In genomic region chr16:78091419-78091818, GRCh38 we compare ENCODE assay signal across 30 cellular contexts.
"Had no signal": no experiment of that assay in that cellular context is flagged by ENCODE, and none has a peak within 500 bp of the region (broad histone marks: within the 10 kb centered on the region; RNA-seq: fewer than 3 reads in every experiment).

No MANE protein-coding gene starts in this region.

- ATAC-seq: naive thymus-derived CD8-positive, alpha-beta T cell; natural killer cell treated with Interleukin-12 subunit alpha and Interleukin-12 subunit beta and Interleukin-15 and Interleukin-18, amount 100 ng/mL, for 72 hours; pancreas; psoas muscle; right cardiac atrium; sciatic nerve; stimulated activated memory B cell treated with anti-CD40 and anti-IgM and Interleukin-4, amounts not matched to agents 10 μg/mL and 1 μg/mL and 100 μg/mL, for 72 hours; stimulated activated naive CD8-positive, alpha-beta T cell treated with anti-CD3 and anti-CD28 coated beads, Interleukin-15, amount 100 ng/mL, for 72 hours; stimulated activated naive CD8-positive, alpha-beta T cell treated with anti-CD3 and anti-CD28 coated beads, Interleukin-15, Interleukin-2, amounts not matched to agents 100 U/mL and 50 U/mL, for 24 hours; upper lobe of right lung had no signal

- H3K36me3 Mint-ChIP-seq: naive thymus-derived CD8-positive, alpha-beta T cell; natural killer cell treated with Interleukin-12 subunit alpha and Interleukin-12 subunit beta and Interleukin-15 and Interleukin-18, amount 100 ng/mL, for 72 hours; stimulated activated memory B cell treated with anti-CD40 and anti-IgM and Interleukin-4, amounts not matched to agents 10 μg/mL and 1 μg/mL and 100 μg/mL, for 72 hours; type B pancreatic cell had no signal

- H3K4me1 Mint-ChIP-seq: neural crest cell; stimulated activated memory B cell treated with anti-CD40 and anti-IgM and Interleukin-4, amounts not matched to agents 10 μg/mL and 1 μg/mL and 100 μg/mL, for 72 hours; stimulated activated naive CD8-positive, alpha-beta T cell treated with anti-CD3 and anti-CD28 coated beads, Interleukin-15, amount 100 ng/mL, for 72 hours had no signal

- H3K4me1 ChIP-seq: pancreas, psoas muscle, spleen, suprapubic skin, testis, tibial artery, transverse colon, upper lobe of right lung, uterus had no signal

- H3K36me3 ChIP-seq: neutrophil, pancreas, spleen, suprapubic skin, tibial artery, transverse colon, upper lobe of right lung, uterus had no signal

- FAIRE-seq: pancreas had no signal

- H3K9me3 ChIP-seq: neutrophil, pancreas, psoas muscle, suprapubic skin, testis, tibial artery, transverse colon, upper lobe of right lung, uterus had no signal

- H3K4me3 Mint-ChIP-seq: naive thymus-derived CD8-positive, alpha-beta T cell; natural killer cell treated with Interleukin-12 subunit alpha and Interleukin-12 subunit beta and Interleukin-15 and Interleukin-18, amount 100 ng/mL, for 72 hours; nephron progenitor cell; neural crest cell; stimulated activated memory B cell treated with anti-CD40 and anti-IgM and Interleukin-4, amounts not matched to agents 10 μg/mL and 1 μg/mL and 100 μg/mL, for 72 hours; stimulated activated naive CD8-positive, alpha-beta T cell treated with anti-CD3 and anti-CD28 coated beads, Interleukin-15, amount 100 ng/mL, for 72 hours; type B pancreatic cell had no signal

- H3K4me3 ChIP-seq: pancreas, psoas muscle, skin epidermis, smooth muscle cell, spleen, suprapubic skin, testis, tibial artery, transverse colon, upper lobe of right lung, uterus had no signal

- H3K4me2 ChIP-seq: smooth muscle cell had no signal

- H3K27ac Mint-ChIP-seq: naive thymus-derived CD8-positive, alpha-beta T cell; natural killer cell treated with Interleukin-12 subunit alpha and Interleukin-12 subunit beta and Interleukin-15 and Interleukin-18, amount 100 ng/mL, for 72 hours; nephron progenitor cell; stimulated activated memory B cell treated with anti-CD40 and anti-IgM and Interleukin-4, amounts not matched to agents 10 μg/mL and 1 μg/mL and 100 μg/mL, for 72 hours; stimulated activated naive CD8-positive, alpha-beta T cell treated with anti-CD3 and anti-CD28 coated beads, Interleukin-15, amount 100 ng/mL, for 72 hours; type B pancreatic cell had no signal

- H3K27me3 ChIP-seq: pancreas, testis, tibial artery, uterus had no signal

- H3K27ac ChIP-seq: neutrophil, pancreas, psoas muscle, skin epidermis, spleen, suprapubic skin, testis, tibial artery, transverse colon, upper lobe of right lung, uterus had no signal

- DNase-seq: naive thymus-derived CD8-positive, alpha-beta T cell; nephron progenitor cell; nucleus accumbens; pancreas; psoas muscle; right cardiac atrium; spleen; stimulated activated CD4-positive, alpha-beta T cell treated with anti-CD3 and anti-CD28 coated beads, Interleukin-12 subunit alpha, Interleukin-12 subunit beta, amount 100 ng/mL, for 4 hours; stimulated activated CD4-positive, alpha-beta T cell treated with anti-CD3 and anti-CD28 coated beads, Interleukin-1b, Interleukin-23, amount 100 ng/mL, for 48 hours; stimulated activated CD4-positive, alpha-beta T cell treated with anti-CD3 and anti-CD28 coated beads, Interleukin-4, amount 100 ng/mL, for 1 hour; stimulated activated CD4-positive, alpha-beta T cell treated with anti-CD3 and anti-CD28 coated beads, Interleukin-4, amount 100 ng/mL, for 4 hours; stimulated activated CD8-positive, alpha-beta memory T cell treated with anti-CD3 and anti-CD28 coated beads, Interleukin-4, amount 100 ng/mL, for 48 hours; stimulated activated naive CD4-positive, alpha-beta T cell; stimulated activated naive CD8-positive, alpha-beta T cell treated with anti-CD3 and anti-CD28 coated beads, Interleukin-15, amount 100 ng/mL, for 72 hours; stimulated activated naive CD8-positive, alpha-beta T cell treated with anti-CD3 and anti-CD28 coated beads, Interleukin-15, Interleukin-2, amounts not matched to agents 100 U/mL and 50 U/mL, for 24 hours; substantia nigra; testis; tibial artery; transverse colon; upper lobe of right lung; uterus had no signal

- H3K9me3 Mint-ChIP-seq: natural killer cell treated with Interleukin-12 subunit alpha and Interleukin-12 subunit beta and Interleukin-15 and Interleukin-18, amount 100 ng/mL, for 72 hours; stimulated activated memory B cell treated with anti-CD40 and anti-IgM and Interleukin-4, amounts not matched to agents 10 μg/mL and 1 μg/mL and 100 μg/mL, for 72 hours; type B pancreatic cell had no signal
